Comparison of ENCODE assay signal across 8 cellular contexts in the genomic region with DNA sequence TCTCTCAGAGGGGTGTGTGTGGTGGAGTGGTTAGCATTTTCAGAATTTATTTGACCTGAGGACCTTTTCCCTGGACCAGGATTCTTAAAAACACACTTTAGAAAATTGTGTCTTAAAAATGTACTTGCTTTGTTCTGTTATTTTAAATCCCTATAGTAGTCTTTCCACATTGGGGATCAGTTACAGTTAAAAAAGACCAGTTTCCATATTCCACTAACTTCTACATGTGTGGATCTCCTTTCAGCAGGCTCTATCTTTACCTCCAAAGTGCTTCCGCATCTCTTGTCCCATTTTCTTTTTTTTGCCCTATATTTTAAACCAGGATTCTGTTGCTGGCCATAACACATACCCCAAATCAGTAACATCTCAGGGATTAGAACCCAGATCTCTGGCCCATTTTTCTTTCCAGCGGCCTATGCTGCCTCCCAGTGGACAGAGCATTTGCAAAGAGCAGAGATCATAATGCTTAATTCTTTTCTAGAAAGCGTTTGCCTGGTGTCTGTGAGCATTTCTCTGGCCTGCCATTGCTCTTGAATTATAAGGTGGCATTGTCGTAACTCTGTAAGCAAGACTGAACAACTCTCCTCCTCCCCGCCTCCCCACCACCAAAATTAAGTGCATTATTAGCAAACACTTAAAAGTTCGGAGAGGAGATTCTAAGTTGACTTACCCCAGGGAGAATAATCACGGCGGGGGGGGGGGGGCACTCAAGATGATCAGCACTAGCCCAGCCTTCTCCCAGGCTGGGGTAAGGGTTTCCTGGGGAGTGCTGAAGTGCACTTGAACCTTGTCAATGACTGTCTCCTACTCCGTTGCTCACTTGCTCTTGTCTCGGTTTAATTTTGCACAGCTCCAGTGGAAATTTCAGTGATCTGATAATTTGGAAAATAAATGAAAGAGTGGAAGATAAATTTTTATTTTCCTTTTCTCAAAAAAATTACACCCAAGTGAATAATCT. TPM values are rescaled to one million over a fixed set of nuclear protein-coding genes. Genes with fewer than 3 reads are reported as not detected.
DNase-seq lines count a peak whose midpoint lies in the region; ATAC-seq and TF ChIP-seq lines count a peak whose summit lies in the region.

No MANE protein-coding gene starts in this region.

- no peak overlapping the region for H2AFZ ChIP-seq in GM23248

- no peaks in the 10 kb centered on the region for H3K27me3 ChIP-seq in GM23248 (replicated peaks; ENCODE audit: insufficient read depth)
- H3K27me3 ChIP-seq in sigmoid colon = no peaks in the 10 kb centered on the region

- intact Hi-C loops in sigmoid colon (cut with DNase I) = loop anchor here (5.0 kb wide), 1 partner anchor 169 kb away; no protein-coding TSS in a partner anchor

- H4K20me1 ChIP-seq in GM23248 (ENCODE audit: insufficient read depth) = no peaks in the 10 kb centered on the region

- no peaks in the 10 kb centered on the region for H3K9me2 ChIP-seq in GM23248 (ENCODE audit: insufficient read depth)

- DNase-seq in GM23248 (peak; percentile 59), NCI-H524 (lab: John Stamatoyannopoulos, UW) (peak; percentile 54 to 87), epithelial cell of esophagus (ENCODE audit: low read depth) (peak; percentile 40), sigmoid colon (no peak), Ammon's horn (ENCODE audit: low spot score) (no peak), RWPE1 (ENCODE audit: low spot score) (no peak)

- ATAC-seq in HG03159 (IDR thresholded peaks at IDR 0.05; ENCODE audit: unreplicated experiment) (no peak), GM18505 (IDR thresholded peaks at IDR 0.05; ENCODE audit: unreplicated experiment) (no peak)

- H3K9ac ChIP-seq in GM23248 = no peak overlapping the region

- H3K4me1 ChIP-seq in GM23248 (ENCODE audit: insufficient read depth) (peaks cover 12% of the 10 kb centered on the region; the same call in 1 of the 2 replicates), sigmoid colon (peaks cover 0 to 97% (median 93%) of the 10 kb centered on the region in 4 donors)

- TF ChIP-seq POLR2A in sigmoid colon (IDR thresholded peaks at IDR 0.05) (no peak), GM18505 (IDR thresholded peaks at IDR 0.05; ENCODE audit: borderline replicate concordance, extremely low read depth, insufficient read depth, insufficient read length) (no peak)

- H3K36me3 ChIP-seq in GM23248 (ENCODE audit: low read depth) (no peaks in the 10 kb centered on the region), sigmoid colon (no peaks in the 10 kb centered on the region)

- CTCF ChIA-PET in RWPE1 (lab: Yijun Ruan, JAX) = interaction anchor here (0.7 to 1.2 kb wide), 4 partner anchors 12 to 368 kb away, joined by 3 to 4 read pairs (median 3); no protein-coding TSS in a partner anchor

- H3F3A ChIP-seq in GM23248 (ENCODE audit: insufficient read depth) = no peaks in the 10 kb centered on the region

- no peak for TF ChIP-seq EP300 in sigmoid colon (IDR thresholded peaks at IDR 0.05)

- H3K4me2 ChIP-seq in GM23248 (ENCODE audit: unreplicated experiment) = no peak overlapping the region

- H3K9me3 ChIP-seq in GM23248 (ENCODE audit: low read depth) (no peaks in the 10 kb centered on the region), sigmoid colon (no peaks in the 10 kb centered on the region)

- in situ Hi-C loops in GM23248 (cut with MboI) = loop anchor here (25.0 kb wide), 2 partner anchors 169 to 1081 kb away; no protein-coding TSS in a partner anchor

- peaks cover 100% of the 10 kb centered on the region for H3K79me2 ChIP-seq in GM23248 (ENCODE audit: insufficient read depth)

- 60 to 62% methylated on average over 9 of the region's 10 CpGs for WGBS in GM23248 (ENCODE audit: low coverage in 1 of 2, low lambda C conversion rate in 2 of 2, missing lambda C conversion rate in 2 of 2), 2 experiments
- 69 to 76% methylated on average over 10 of the region's 10 CpGs for WGBS in sigmoid colon, 2 donors

- H3K27ac ChIP-seq in GM23248 = no peak overlapping the region
- peak overlapping the region; percentile 46 to 73 (median 62) for H3K27ac ChIP-seq in sigmoid colon
- H3K27ac ChIP-seq in RWPE1 = no peak overlapping the region

- H3K4me3 ChIP-seq in GM23248 (no peak overlapping the region), epithelial cell of esophagus (ENCODE audit: low read length) (no peak overlapping the region), sigmoid colon (no peak overlapping the region)

- POLR2A ChIA-PET in RWPE1 (lab: Yijun Ruan, JAX; ENCODE audit: low non-redundant PET) = no interaction called here

- TF ChIP-seq CTCF in epithelial cell of esophagus (IDR thresholded peaks at IDR 0.05; ENCODE audit: insufficient read depth, low read depth, low read length, missing control alignments) (peak; percentile 76), sigmoid colon (IDR thresholded peaks at IDR 0.05) (peak; percentile 22 to 63 (median 52)), RWPE1 (conservative IDR thresholded peaks at IDR 0.05; ENCODE audit: low read depth) (no peak; the same call in 1 of the 2 replicates)

RNA-seq across cellular contexts. Expression of a gene that starts 58.9 kb away (rescaled TPM):
- total RNA-seq in GM23248 (2014; rRNA removed; shearing (Covaris generic)) = 32.0 and 38.8 TPM in 2 replicates
- polyA plus RNA-seq in GM23248 (2016; fragmentation: Nextera tagmentation; extraction: Ambion mirVana) (9.7 and 9.8 TPM in 2 replicates), sigmoid colon (10 to 100 TPM in 2 of 3 donors, 1 to 10 TPM in 1; 6.7 to 18.0 (median 11.4) TPM)
- total RNA-seq in sigmoid colon = 100 to 1,000 TPM; 118 to 168 (median 161) TPM

Comparison
In these comparisons a context has a peak if more than half of its experiments do, and no peak if none do; other contexts are left out.
1. DNase-seq: peak in GM23248 (single experiment), NCI-H524 (2 of 2) and epithelial cell of esophagus (single experiment); none in sigmoid colon (single experiment), Ammon's horn (single experiment) and RWPE1 (single experiment).
2. H3K27ac ChIP-seq: peak in sigmoid colon (4 of 4); none in GM23248 (single experiment) and RWPE1 (single experiment).